9 cellular contexts compared by ENCODE assay signal in the genomic region with DNA sequence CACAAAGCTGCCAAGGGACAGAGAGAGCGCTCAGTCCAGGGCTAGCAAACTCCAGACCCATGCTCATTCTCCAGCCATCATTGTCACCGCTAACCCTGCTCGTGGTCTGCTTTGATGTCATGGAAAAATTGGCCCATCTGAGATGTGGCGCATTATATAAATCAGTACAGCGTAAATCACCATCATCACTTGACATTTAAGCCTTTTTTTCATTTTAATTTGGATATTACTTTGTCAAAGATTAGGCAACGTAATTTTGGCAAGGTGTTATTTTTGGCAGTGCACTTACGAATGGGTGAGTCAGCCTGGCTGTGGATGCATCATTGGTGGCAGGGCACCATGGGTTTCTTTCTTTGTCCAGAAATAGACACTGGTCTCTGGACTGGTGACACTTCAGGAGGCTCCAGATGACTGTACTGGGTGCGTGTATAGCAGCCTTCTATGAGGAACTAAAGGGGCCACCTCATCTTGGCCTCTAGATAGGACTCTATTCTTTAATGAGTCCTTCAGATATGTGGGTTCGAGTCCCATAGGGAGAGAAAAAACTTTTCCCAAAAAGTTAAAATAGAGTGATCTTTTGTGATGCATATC.
A peak's percentile ranks its signal among the peaks of the same experiment; 100 is the strongest.
DNase-seq lines count a peak whose midpoint lies in the region; ATAC-seq, FAIRE-seq and TF ChIP-seq lines count a peak whose summit lies in the region.
"Had no signal": no experiment of that assay in that cellular context is flagged by ENCODE, and none has a peak within 500 bp of the region (broad histone marks: within the 10 kb centered on the region; RNA-seq: fewer than 3 reads in every experiment).

No MANE protein-coding gene starts in this region.

- intact Hi-C loops in activated CD4-positive, alpha-beta T cell treated with anti-CD3 and anti-CD28 coated beads for 36 hours (cut with DNase I, micrococcal nuclease) = no loop called here
- intact Hi-C loops in kidney (cut with DNase I) = no loop called here

- no peaks in the 10 kb centered on the region for H3K9me3 Mint-ChIP-seq in activated CD4-positive, alpha-beta T cell treated with anti-CD3 and anti-CD28 coated beads for 36 hours (ENCODE audit: low read depth)
- no peaks in the 10 kb centered on the region for H3K9me3 Mint-ChIP-seq in activated CD4-positive, alpha-beta T cell treated with anti-CD3 and anti-CD28 coated beads, Interleukin-2, amount 10 ng/mL, durations not matched to agents 7 days and 5 days

- H3K4me3 Mint-ChIP-seq in activated CD4-positive, alpha-beta T cell treated with anti-CD3 and anti-CD28 coated beads for 36 hours = no peak overlapping the region
- H3K4me3 Mint-ChIP-seq in activated CD4-positive, alpha-beta T cell treated with anti-CD3 and anti-CD28 coated beads, Interleukin-2, amount 10 ng/mL, durations not matched to agents 7 days and 5 days = no peak overlapping the region

- peak overlapping the region; percentile 51 for H3K27ac Mint-ChIP-seq in activated CD4-positive, alpha-beta T cell treated with anti-CD3 and anti-CD28 coated beads for 36 hours
- H3K27ac Mint-ChIP-seq in activated CD4-positive, alpha-beta T cell treated with anti-CD3 and anti-CD28 coated beads, Interleukin-2, amount 10 ng/mL, durations not matched to agents 7 days and 5 days = no peak overlapping the region

- H3K27ac ChIP-seq in skeletal muscle tissue (ENCODE audit: low read depth, low read length) = peak overlapping the region; percentile 61
- no peak overlapping the region for H3K27ac ChIP-seq in kidney (ENCODE audit: low read depth in 2 of 2, low read length in 2 of 2)
- H3K27ac ChIP-seq: thyroid gland had no signal

- DNase-seq in activated CD4-positive, alpha-beta T cell treated with anti-CD3 and anti-CD28 coated beads for 36 hours = peak; percentile 54
- no peak for DNase-seq in activated CD4-positive, alpha-beta T cell treated with anti-CD3 and anti-CD28 coated beads, Interleukin-2, amount 10 ng/mL, durations not matched to agents 7 days and 5 days
- DNase-seq in SIG-M5 treated with dmso at 0.1 percent for 504 hours (lab: John Stamatoyannopoulos, UW; ENCODE audit: unreplicated experiment) (peak; percentile 80), kidney (no peak), NCI-H2029 treated with DMSO at 0.1 percent for 48 hours (lab: John Stamatoyannopoulos, UW) (no peak), NCI-H524 treated with DMSO at 0.1 percent for 48 hours (lab: John Stamatoyannopoulos, UW) (no peak)

- CTCF ChIA-PET in activated CD4-positive, alpha-beta T cell treated with anti-CD3 and anti-CD28 coated beads for 36 hours (lab: Charles Lee) = interaction anchor here (0.6 to 1.9 kb wide), 2 partner anchors 15 to 361 kb away, joined by 3 to 4 read pairs; no protein-coding TSS in a partner anchor
- CTCF ChIA-PET in activated CD4-positive, alpha-beta T cell treated with anti-CD3 and anti-CD28 coated beads, Interleukin-2, amount 10 ng/mL, durations not matched to agents 7 days and 5 days (lab: Charles Lee) = interaction anchor here (0.6 kb wide), 1 partner anchor 18 kb away, joined by 3 read pairs; no protein-coding TSS in a partner anchor

- H3K9me3 ChIP-seq in skeletal muscle tissue (ENCODE audit: control insufficient read depth in 3 of 3, low read length in 3 of 3) = no peaks in the 10 kb centered on the region
- H3K9me3 ChIP-seq in kidney (ENCODE audit: control insufficient read depth in 1 of 2, low read length in 2 of 2) = no peaks in the 10 kb centered on the region
- H3K9me3 ChIP-seq: thyroid gland had no signal

- no peaks in the 10 kb centered on the region for H3K27me3 Mint-ChIP-seq in activated CD4-positive, alpha-beta T cell treated with anti-CD3 and anti-CD28 coated beads for 36 hours
- no peaks in the 10 kb centered on the region for H3K27me3 Mint-ChIP-seq in activated CD4-positive, alpha-beta T cell treated with anti-CD3 and anti-CD28 coated beads, Interleukin-2, amount 10 ng/mL, durations not matched to agents 7 days and 5 days

- FAIRE-seq in kidney (lab: Jason Lieb, UNC) = no peak

- TF ChIP-seq CTCF in kidney (IDR thresholded peaks at IDR 0.05; ENCODE audit: borderline replicate concordance, extremely low read depth, insufficient read depth) = no peak

- ATAC-seq in activated CD4-positive, alpha-beta T cell treated with anti-CD3 and anti-CD28 coated beads for 36 hours = peak; percentile 76
- peak; percentile 81 for ATAC-seq in HG02973 (IDR thresholded peaks at IDR 0.05; ENCODE audit: unreplicated experiment)

- H3K4me3 ChIP-seq in skeletal muscle tissue (ENCODE audit: low read length in 3 of 3) = no peak overlapping the region
- no peak overlapping the region for H3K4me3 ChIP-seq in kidney (ENCODE audit: low read length in 2 of 2)
- H3K4me3 ChIP-seq: thyroid gland had no signal

- POLR2A ChIA-PET in activated CD4-positive, alpha-beta T cell treated with anti-CD3 and anti-CD28 coated beads for 36 hours (lab: Charles Lee) = no interaction called here
- POLR2A ChIA-PET in activated CD4-positive, alpha-beta T cell treated with anti-CD3 and anti-CD28 coated beads, Interleukin-2, amount 10 ng/mL, durations not matched to agents 7 days and 5 days (lab: Charles Lee) = no interaction called here

- H3K36me3 Mint-ChIP-seq in activated CD4-positive, alpha-beta T cell treated with anti-CD3 and anti-CD28 coated beads for 36 hours (ENCODE audit: low read depth) = peaks cover 6% of the 10 kb centered on the region
- H3K36me3 Mint-ChIP-seq in activated CD4-positive, alpha-beta T cell treated with anti-CD3 and anti-CD28 coated beads, Interleukin-2, amount 10 ng/mL, durations not matched to agents 7 days and 5 days (ENCODE audit: low read depth) = no peaks in the 10 kb centered on the region

- H3K27me3 ChIP-seq in skeletal muscle tissue (ENCODE audit: control insufficient read depth in 3 of 3, insufficient read depth in 3 of 3, low read length in 3 of 3) = no peaks in the 10 kb centered on the region
- H3K27me3 ChIP-seq: thyroid gland had no signal

- H3K4me1 ChIP-seq in skeletal muscle tissue (ENCODE audit: control insufficient read depth in 3 of 3, insufficient read depth in 3 of 3, low read length in 3 of 3) (peaks cover 10 to 32% (median 22%) of the 10 kb centered on the region in 3 donors), kidney (ENCODE audit: control insufficient read depth in 1 of 2, insufficient read depth in 1 of 2, low read depth in 1 of 2, low read length in 2 of 2) (peaks cover 0 to 9% of the 10 kb centered on the region in 2 donors)

- H3K36me3 ChIP-seq in skeletal muscle tissue (ENCODE audit: control insufficient read depth in 3 of 3, insufficient read depth in 3 of 3, low read length in 3 of 3) (no peaks in the 10 kb centered on the region), kidney (ENCODE audit: control insufficient read depth in 1 of 2, insufficient read depth in 2 of 2, low read length in 2 of 2) (no peaks in the 10 kb centered on the region)
- H3K36me3 ChIP-seq: thyroid gland had no signal

- H3K4me1 Mint-ChIP-seq in activated CD4-positive, alpha-beta T cell treated with anti-CD3 and anti-CD28 coated beads for 36 hours = peaks cover 59% of the 10 kb centered on the region
- H3K4me1 Mint-ChIP-seq in activated CD4-positive, alpha-beta T cell treated with anti-CD3 and anti-CD28 coated beads, Interleukin-2, amount 10 ng/mL, durations not matched to agents 7 days and 5 days = peaks cover 24% of the 10 kb centered on the region

- H3K9ac ChIP-seq in skeletal muscle tissue (ENCODE audit: low read depth in 1 of 3, low read length in 3 of 3) = no peak overlapping the region
- H3K9ac ChIP-seq in kidney (ENCODE audit: low read length in 2 of 2) = no peak overlapping the region

Comparison
In these comparisons a context has a peak if more than half of its experiments do, and no peak if none do; other contexts are left out.
1. DNase-seq: peak in activated CD4-positive, alpha-beta T cell treated with anti-CD3 and anti-CD28 coated beads for 36 hours (single experiment) and SIG-M5 treated with dmso at 0.1 percent for 504 hours (single experiment); none in activated CD4-positive, alpha-beta T cell treated with anti-CD3 and anti-CD28 coated beads, Interleukin-2, amount 10 ng/mL, durations not matched to agents 7 days and 5 days (single experiment), kidney (single experiment), NCI-H2029 treated with DMSO at 0.1 percent for 48 hours (single experiment) and NCI-H524 treated with DMSO at 0.1 percent for 48 hours (single experiment).